29 cellular contexts compared by ENCODE assay signal in genomic region chr12:3624273-3624672, GRCh38.
"Had no signal": no experiment of that assay in that cellular context is flagged by ENCODE, and none has a peak within 500 bp of the region (broad histone marks: within the 10 kb centered on the region; RNA-seq: fewer than 3 reads in every experiment).

No MANE protein-coding gene starts in this region.

- H3K9me3 ChIP-seq: adrenal gland, MG63, Peyer's patch, SK-N-SH had no signal

- H3K4me1 Mint-ChIP-seq: activated T-helper 17 cell treated with anti-CD3 and anti-CD28 coated beads, Interleukin-2, amount 50 U/mL, for 72 hours; central memory CD8-positive, alpha-beta T cell had no signal

- H3K36me3 ChIP-seq: adrenal gland, brain microvascular endothelial cell, MG63, SJSA1 had no signal

- H3K27me3 Mint-ChIP-seq: activated CD4-positive, alpha-beta T cell treated with anti-CD3 and anti-CD28 coated beads, Interleukin-2, amount 10 ng/mL, durations not matched to agents 24 days and 14 days; activated CD8-positive, alpha-beta T cell treated with anti-CD3 and anti-CD28 coated beads for 36 hours; activated T-helper 17 cell treated with anti-CD3 and anti-CD28 coated beads, Interleukin-2, amount 50 U/mL, for 72 hours; central memory CD8-positive, alpha-beta T cell had no signal

- H3K4me2 ChIP-seq: SK-N-SH had no signal

- H3K27me3 ChIP-seq: adrenal gland, brain microvascular endothelial cell, MG63, Peyer's patch had no signal

- H3K4me1 ChIP-seq: adrenal gland, Peyer's patch, SJSA1 had no signal

- H3K27ac Mint-ChIP-seq: activated CD4-positive, alpha-beta T cell treated with anti-CD3 and anti-CD28 coated beads, Interleukin-2, amount 10 ng/mL, durations not matched to agents 24 days and 14 days; activated CD8-positive, alpha-beta T cell treated with anti-CD3 and anti-CD28 coated beads for 36 hours; activated naive CD4-positive, alpha-beta T cell treated with anti-CD3 and anti-CD28 coated beads for 36 hours; activated T-cell treated with anti-CD3 and anti-CD28 coated beads, Interleukin-2, amount 50 U/mL, for 72 hours; activated T-helper 17 cell treated with anti-CD3 and anti-CD28 coated beads, Interleukin-2, amount 50 U/mL, for 72 hours; T-helper 1 cell treated with Interleukin-12 subunit alpha and Interleukin-12 subunit beta and Interleukin-4 antibody, amounts not matched to agents 30 μg/mL and 1 μg/mL, for 36 hours; T-helper 2 cell treated with Interferon-gamma antibody and Interleukin-4, amounts not matched to agents 5 μg/mL and 100 μg/mL, for 36 hours had no signal

- H3K4me3 ChIP-seq: adrenal gland, MG63, Peyer's patch, SJSA1 had no signal

- ATAC-seq: activated CD8-positive, alpha-beta T cell treated with anti-CD3 and anti-CD28 coated beads for 36 hours; activated naive CD4-positive, alpha-beta T cell treated with anti-CD3 and anti-CD28 coated beads, Interleukin-2, amount 50 U/mL, for 72 hours; activated T-cell treated with anti-CD3 and anti-CD28 coated beads, Interleukin-2, amount 50 U/mL, for 72 hours; activated T-helper 17 cell treated with anti-CD3 and anti-CD28 coated beads, Interleukin-2, amount 50 U/mL, for 72 hours; PC-3 had no signal

- H3K27ac ChIP-seq: adrenal gland, brain microvascular endothelial cell, Peyer's patch, SJSA1 had no signal

- DNase-seq: activated CD4-positive, alpha-beta T cell treated with anti-CD3 and anti-CD28 coated beads, Interleukin-2, amount 10 ng/mL, durations not matched to agents 24 days and 14 days; activated CD4-positive, alpha-beta T cell treated with anti-CD3 and anti-CD28 coated beads, Interleukin-2, amount 50 U/mL, for 4 hours; activated CD8-positive, alpha-beta T cell treated with anti-CD3 and anti-CD28 coated beads for 36 hours; activated gamma-delta T cell treated with Interleukin-2 at 50 U/mL for 16 hours; activated naive CD4-positive, alpha-beta T cell treated with anti-CD3 and anti-CD28 coated beads for 36 hours; activated T-cell treated with anti-CD3 and anti-CD28 coated beads, Interleukin-2, amount 50 U/mL, for 1 hour; activated T-cell treated with anti-CD3 and anti-CD28 coated beads, Interleukin-2, amount 50 U/mL, for 72 hours; adrenal gland; anterior cingulate cortex; brain microvascular endothelial cell; Kasumi-1; KG1; MG63; NCI-H1048; NCI-H187 treated with DMSO at 0.1 percent for 48 hours; NCI-H2081; NCI-H446 treated with DMSO at 0.1 percent for 48 hours; NK-92 treated with Interleukin-12 subunit alpha and Interleukin-12 subunit beta, amount 100 ng/mL, for 24 hours; PC-3; Peyer's patch; RPMI8226; SHP77 treated with DMSO at 0.1 percent for 48 hours; SK-N-SH had no signal

- H3K4me3 Mint-ChIP-seq: activated CD4-positive, alpha-beta T cell treated with anti-CD3 and anti-CD28 coated beads, Interleukin-2, amount 10 ng/mL, durations not matched to agents 24 days and 14 days; activated CD8-positive, alpha-beta T cell treated with anti-CD3 and anti-CD28 coated beads for 36 hours; activated naive CD4-positive, alpha-beta T cell treated with anti-CD3 and anti-CD28 coated beads for 36 hours; activated T-cell treated with anti-CD3 and anti-CD28 coated beads, Interleukin-2, amount 50 U/mL, for 72 hours; activated T-helper 17 cell treated with anti-CD3 and anti-CD28 coated beads, Interleukin-2, amount 50 U/mL, for 72 hours; central memory CD8-positive, alpha-beta T cell; T-helper 1 cell treated with Interleukin-12 subunit alpha and Interleukin-12 subunit beta and Interleukin-4 antibody, amounts not matched to agents 30 μg/mL and 1 μg/mL, for 36 hours; T-helper 2 cell treated with Interferon-gamma antibody and Interleukin-4, amounts not matched to agents 5 μg/mL and 100 μg/mL, for 36 hours had no signal

- H3K9me3 Mint-ChIP-seq: activated CD4-positive, alpha-beta T cell treated with anti-CD3 and anti-CD28 coated beads, Interleukin-2, amount 10 ng/mL, durations not matched to agents 24 days and 14 days; activated CD8-positive, alpha-beta T cell treated with anti-CD3 and anti-CD28 coated beads for 36 hours; activated naive CD4-positive, alpha-beta T cell treated with anti-CD3 and anti-CD28 coated beads for 36 hours; activated naive CD4-positive, alpha-beta T cell treated with anti-CD3 and anti-CD28 coated beads, Interleukin-2, amount 50 U/mL, for 72 hours; activated T-cell treated with anti-CD3 and anti-CD28 coated beads, Interleukin-2, amount 50 U/mL, for 72 hours; activated T-helper 17 cell treated with anti-CD3 and anti-CD28 coated beads, Interleukin-2, amount 50 U/mL, for 72 hours; central memory CD8-positive, alpha-beta T cell; T-helper 1 cell treated with Interleukin-12 subunit alpha and Interleukin-12 subunit beta and Interleukin-4 antibody, amounts not matched to agents 30 μg/mL and 1 μg/mL, for 36 hours; T-helper 2 cell treated with Interferon-gamma antibody and Interleukin-4, amounts not matched to agents 5 μg/mL and 100 μg/mL, for 36 hours had no signal
